ENCODE assay signal across 1 cellular context in genomic region chr15:101530224-101530958, GRCh38.
TF ChIP-seq lines count a peak whose summit lies in the region.

No MANE protein-coding gene starts in this region.

TF ChIP-seq in K562, 482 proteins besides CTCF, POLR2A, EP300 and RAD21 (continued from another document):
- peak; percentile 43; the same call in 1 of the 2 replicates for TF ChIP-seq PKNOX1 (IDR thresholded peaks at IDR 0.05)
- no peak for TF ChIP-seq ARNT (IDR thresholded peaks at IDR 0.05)
- TF ChIP-seq ZNF316 (IDR thresholded peaks at IDR 0.05), result no peak
- TF ChIP-seq PREB (CRISPR knock-in tag; IDR thresholded peaks at IDR 0.05), result no peak
- no peak for TF ChIP-seq FOXO4 (CRISPR knock-in tag; IDR thresholded peaks at IDR 0.05)
- no peak for TF ChIP-seq SMAD4 (CRISPR knock-in tag; conservative IDR thresholded peaks at IDR 0.05)
- no peak for TF ChIP-seq BRCA1 (IDR thresholded peaks at IDR 0.05)
- TF ChIP-seq BRCA1 (CRISPR knock-in tag; IDR thresholded peaks at IDR 0.05), result no peak
- no peak for TF ChIP-seq KDM2B (CRISPR knock-in tag; IDR thresholded peaks at IDR 0.05)
- no peak for TF ChIP-seq ZMIZ1 (IDR thresholded peaks at IDR 0.05; ENCODE audit: low read depth in 2 of 2, low read length in 2 of 2)
- peak; percentile 70; the same call in 1 of the 2 replicates for TF ChIP-seq ZNF12 (CRISPR knock-in tag; IDR thresholded peaks at IDR 0.05)
- TF ChIP-seq RBM39 (optimal IDR thresholded peaks at IDR 0.05; ENCODE audit: low read depth, low read length), result no peak
- no peak for TF ChIP-seq ZKSCAN8 (CRISPR knock-in tag; IDR thresholded peaks at IDR 0.05)
- no peak for TF ChIP-seq ZNF224 (CRISPR knock-in tag; IDR thresholded peaks at IDR 0.05)
- TF ChIP-seq DDX20 (tag; IDR thresholded peaks at IDR 0.05; ENCODE audit: low read depth), result no peak
- peak; percentile 54 for TF ChIP-seq CBX2 (IDR thresholded peaks at IDR 0.05; ENCODE audit: insufficient read depth, low read length, poor library complexity, severe bottlenecking)
- TF ChIP-seq MTA3 (IDR thresholded peaks at IDR 0.05; ENCODE audit: borderline replicate concordance), result no peak
- TF ChIP-seq NFE2 (IDR thresholded peaks at IDR 0.05; ENCODE audit: low read depth), result peak; percentile 36; the same call in 1 of the 2 replicates
- no peak for TF ChIP-seq ZNF668 (CRISPR knock-in tag; IDR thresholded peaks at IDR 0.05)
- TF ChIP-seq HNRNPLL (IDR thresholded peaks at IDR 0.05; ENCODE audit: low read depth, low read length, poor library complexity, severe bottlenecking), result no peak
